Comparison of ENCODE assay signal across 18 cellular contexts in the genomic region with DNA sequence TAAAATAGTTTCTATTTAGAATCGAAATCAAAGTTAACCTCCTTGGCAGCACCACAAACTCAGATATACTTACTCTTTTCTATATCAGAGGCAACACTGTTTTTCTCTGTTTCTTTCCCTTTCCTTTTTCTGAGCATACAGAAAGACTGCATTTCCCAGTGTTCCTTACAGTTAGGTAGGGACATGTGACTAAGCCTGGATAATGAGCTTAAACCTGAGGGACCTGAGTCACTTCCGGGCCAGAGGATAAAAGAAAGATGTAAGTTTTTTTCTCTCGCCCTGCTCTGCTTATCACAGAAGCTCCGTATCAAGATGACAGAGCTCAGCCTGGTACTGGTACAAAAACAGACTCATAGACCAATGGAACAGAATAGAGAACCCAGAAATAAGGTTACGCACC.
DNase-seq lines count a peak whose midpoint lies in the region; ATAC-seq, FAIRE-seq and TF ChIP-seq lines count a peak whose summit lies in the region.
"Had no signal": no experiment of that assay in that cellular context is flagged by ENCODE, and none has a peak within 500 bp of the region (broad histone marks: within the 10 kb centered on the region; RNA-seq: fewer than 3 reads in every experiment).

No MANE protein-coding gene starts in this region.

- no peaks in the 10 kb centered on the region for H4K20me1 ChIP-seq in GM23248 (ENCODE audit: insufficient read depth)
- H4K20me1 ChIP-seq: BLaER1 treated with 17β-estradiol and CSF1 and Interleukin-3, amounts not matched to agents 10 nM and 100 nM had no signal

- H3K4me3 ChIP-seq in GM23248, result no peak overlapping the region
- H3K4me3 ChIP-seq: BLaER1 treated with 17β-estradiol and CSF1 and Interleukin-3, amounts not matched to agents 10 nM and 100 nM; esophagus squamous epithelium had no signal

- CTCF ChIA-PET in WTC11 (lab: Charles Lee), result no interaction called here

- DNase-seq in GM23248 (peak; percentile 2), M059J (ENCODE audit: low read depth) (peak; percentile 73), WTC11 (ENCODE audit: low spot score) (no peak), iPS-NIHi7 (ENCODE audit: extremely low spot score) (peak; percentile 20), HTR-8/SVneo (ENCODE audit: insufficient read length, low spot score) (no peak), glomerular visceral epithelial cell (ENCODE audit: extremely low spot score) (no peak), Right ventricle myocardium superior (no peak)
- DNase-seq: activated CD4-positive, CD25-positive, alpha-beta regulatory T cell treated with anti-CD3 and anti-CD28 coated beads, Interleukin-2, amount 50 U/mL, for 72 hours; activated T-cell treated with anti-CD3 and anti-CD28 coated beads for 4 hours; esophagus squamous epithelium; MM.1S; NCI-H2029 treated with DMSO at 0.1 percent for 48 hours; stimulated activated naive B cell treated with anti-CD40 and anti-IgM and Interleukin-4, amounts not matched to agents 10 μg/mL and 1 μg/mL and 100 μg/mL, for 72 hours had no signal

- WGBS in GM23248 (ENCODE audit: low coverage in 1 of 2, low lambda C conversion rate in 2 of 2, missing lambda C conversion rate in 2 of 2), 2 experiments, result 47 to 54% methylated on average over 5 of the region's 5 CpGs

- H3K4me1 Mint-ChIP-seq in WTC11, result 0 out of 2 replicates have a peak, but pooled peaks cover 3% of the 10 kb centered on the region
- H3K4me1 Mint-ChIP-seq: neural crest cell; stimulated activated naive B cell treated with anti-CD40 and anti-IgM and Interleukin-4, amounts not matched to agents 10 μg/mL and 1 μg/mL and 100 μg/mL, for 72 hours had no signal

- no peaks in the 10 kb centered on the region; the same call in 1 of the 2 replicates for H3K9me2 ChIP-seq in GM23248 (ENCODE audit: insufficient read depth)

- no peak overlapping the region for H3K27ac ChIP-seq in GM23248
- H3K27ac ChIP-seq: BLaER1 treated with 17β-estradiol and CSF1 and Interleukin-3, amounts not matched to agents 10 nM and 100 nM had no signal

- peaks cover 4% of the 10 kb centered on the region; the same call in 1 of the 2 replicates for H3K36me3 Mint-ChIP-seq in WTC11
- H3K36me3 Mint-ChIP-seq: stimulated activated naive B cell treated with anti-CD40 and anti-IgM and Interleukin-4, amounts not matched to agents 10 μg/mL and 1 μg/mL and 100 μg/mL, for 72 hours had no signal

- TF ChIP-seq CTCF in WTC11 (IDR thresholded peaks at IDR 0.05), result no peak

- no peaks in the 10 kb centered on the region for H3K27me3 ChIP-seq in GM23248 (replicated peaks; ENCODE audit: insufficient read depth)
- H3K27me3 ChIP-seq: BLaER1 treated with 17β-estradiol and CSF1 and Interleukin-3, amounts not matched to agents 10 nM and 100 nM; esophagus squamous epithelium had no signal

- no peaks in the 10 kb centered on the region for H3K4me1 ChIP-seq in GM23248 (ENCODE audit: insufficient read depth)
- H3K4me1 ChIP-seq: BLaER1 treated with 17β-estradiol and CSF1 and Interleukin-3, amounts not matched to agents 10 nM and 100 nM had no signal

- no peaks in the 10 kb centered on the region for H3K36me3 ChIP-seq in GM23248 (ENCODE audit: low read depth)
- H3K36me3 ChIP-seq: BLaER1 treated with 17β-estradiol and CSF1 and Interleukin-3, amounts not matched to agents 10 nM and 100 nM; esophagus squamous epithelium had no signal

- POLR2A ChIA-PET in WTC11 (lab: Charles Lee), result no interaction called here

- no peak overlapping the region for H3K9ac ChIP-seq in GM23248
- H3K9ac ChIP-seq: BLaER1 treated with 17β-estradiol and CSF1 and Interleukin-3, amounts not matched to agents 10 nM and 100 nM had no signal

- no peak overlapping the region for H3K4me2 ChIP-seq in GM23248 (ENCODE audit: unreplicated experiment)
- H3K4me2 ChIP-seq: BLaER1 treated with 17β-estradiol and CSF1 and Interleukin-3, amounts not matched to agents 10 nM and 100 nM had no signal

- H3K27me3 Mint-ChIP-seq in WTC11 (ENCODE audit: low read depth), result no peaks in the 10 kb centered on the region

- H3F3A ChIP-seq in GM23248 (ENCODE audit: insufficient read depth), result no peaks in the 10 kb centered on the region

- in situ Hi-C loops in GM23248 (cut with MboI), result no loop called here

- no peak overlapping the region; the same call in 1 of the 2 replicates for H3K27ac Mint-ChIP-seq in WTC11
- H3K27ac Mint-ChIP-seq: stimulated activated naive B cell treated with anti-CD40 and anti-IgM and Interleukin-4, amounts not matched to agents 10 μg/mL and 1 μg/mL and 100 μg/mL, for 72 hours had no signal

- no peak for FAIRE-seq in HTR-8/SVneo (lab: Jason Lieb, UNC)
- FAIRE-seq: colon, GM19239 had no signal

- H3K9me3 Mint-ChIP-seq in WTC11, result peaks cover 13% of the 10 kb centered on the region
- H3K9me3 Mint-ChIP-seq: neural crest cell had no signal

- intact Hi-C loops in Right ventricle myocardium superior (cut with DNase I), result no loop called here

- no peak overlapping the region for H3K4me3 Mint-ChIP-seq in WTC11
- H3K4me3 Mint-ChIP-seq: neural crest cell; stimulated activated naive B cell treated with anti-CD40 and anti-IgM and Interleukin-4, amounts not matched to agents 10 μg/mL and 1 μg/mL and 100 μg/mL, for 72 hours had no signal

- no peaks in the 10 kb centered on the region for H3K9me3 ChIP-seq in GM23248 (ENCODE audit: low read depth)
- H3K9me3 ChIP-seq: esophagus squamous epithelium had no signal

- no peaks in the 10 kb centered on the region for H3K79me2 ChIP-seq in GM23248 (ENCODE audit: insufficient read depth)

- H2AFZ ChIP-seq in GM23248, result no peak overlapping the region

- peak; percentile 78 for ATAC-seq in WTC11
- ATAC-seq in HG03025 (IDR thresholded peaks at IDR 0.05; ENCODE audit: low FRiP score, unreplicated experiment), result no peak
- ATAC-seq in Right ventricle myocardium superior (ENCODE audit: poor library complexity), result no peak
- ATAC-seq: stimulated activated naive B cell treated with anti-CD40 and anti-IgM and Interleukin-4, amounts not matched to agents 10 μg/mL and 1 μg/mL and 100 μg/mL, for 72 hours had no signal

TF ChIP-seq in WTC11, 78 proteins besides CTCF, POLR2A, EP300 and RAD21:
- TF ChIP-seq USF1 (CRISPR knock-in tag; IDR thresholded peaks at IDR 0.05) (peak; percentile 83), USF2 (CRISPR knock-in tag; IDR thresholded peaks at IDR 0.05) (peak; percentile 83), FOXP4 (CRISPR knock-in tag; IDR thresholded peaks at IDR 0.05) (no peak)
TF ChIP-seq in WTC11: peak in this region for 2.

Comparison
In these comparisons a context has a peak if more than half of its experiments do, and no peak if none do; other contexts are left out.
1. DNase-seq: peak in GM23248 (single experiment), M059J (single experiment) and iPS-NIHi7 (single experiment); none in WTC11 (single experiment), HTR-8/SVneo (single experiment), glomerular visceral epithelial cell (single experiment) and Right ventricle myocardium superior (single experiment).